14 cellular contexts compared by ENCODE assay signal in genomic region chr14:20458031-20458789, GRCh38. TPM values are rescaled to one million over a fixed set of nuclear protein-coding genes. Genes with fewer than 3 reads are reported as not detected.
A peak's percentile ranks its signal among the peaks of the same experiment; 100 is the strongest.
DNase-seq lines count a peak whose midpoint lies in the region; ATAC-seq and TF ChIP-seq lines count a peak whose summit lies in the region.
"Had no signal": no experiment of that assay in that cellular context is flagged by ENCODE, and none has a peak within 500 bp of the region (broad histone marks: within the 10 kb centered on the region; RNA-seq: fewer than 3 reads in every experiment).

No MANE protein-coding gene starts in this region.

- no peaks in the 10 kb centered on the region for H3K27me3 Mint-ChIP-seq in activated naive CD4-positive, alpha-beta T cell treated with anti-CD3 and anti-CD28 coated beads, Interleukin-2, amount 50 U/mL, for 24 hours
- H3K27me3 Mint-ChIP-seq in chondrocyte (ENCODE audit: low read depth), result no peaks in the 10 kb centered on the region
- H3K27me3 Mint-ChIP-seq in stimulated activated naive B cell treated with anti-CD40 and anti-IgM and Interleukin-4, amounts not matched to agents 10 μg/mL and 1 μg/mL and 100 μg/mL, for 72 hours, result no peaks in the 10 kb centered on the region

- H3K9me3 Mint-ChIP-seq in activated naive CD4-positive, alpha-beta T cell treated with anti-CD3 and anti-CD28 coated beads, Interleukin-2, amount 50 U/mL, for 24 hours, result no peaks in the 10 kb centered on the region
- H3K9me3 Mint-ChIP-seq in chondrocyte (ENCODE audit: low read depth), result no peaks in the 10 kb centered on the region
- H3K9me3 Mint-ChIP-seq in stimulated activated naive B cell treated with anti-CD40 and anti-IgM and Interleukin-4, amounts not matched to agents 10 μg/mL and 1 μg/mL and 100 μg/mL, for 72 hours, result peaks cover 3 to 5% of the 10 kb centered on the region in 2 donors

- peaks cover 35% of the 10 kb centered on the region for H3K4me1 Mint-ChIP-seq in activated naive CD4-positive, alpha-beta T cell treated with anti-CD3 and anti-CD28 coated beads, Interleukin-2, amount 50 U/mL, for 24 hours
- peaks cover 31% of the 10 kb centered on the region for H3K4me1 Mint-ChIP-seq in chondrocyte (ENCODE audit: low read depth)
- peaks cover 24% of the 10 kb centered on the region in 2 donors for H3K4me1 Mint-ChIP-seq in stimulated activated naive B cell treated with anti-CD40 and anti-IgM and Interleukin-4, amounts not matched to agents 10 μg/mL and 1 μg/mL and 100 μg/mL, for 72 hours

- no peak for ATAC-seq in stimulated activated naive B cell treated with anti-CD40 and anti-IgM and Interleukin-4, amounts not matched to agents 10 μg/mL and 1 μg/mL and 100 μg/mL, for 72 hours (replicated peaks)
- ATAC-seq in GM19035 (IDR thresholded peaks at IDR 0.05; ENCODE audit: unreplicated experiment), result no peak
- ATAC-seq: mucosa of descending colon, psoas muscle had no signal

- peak overlapping the region; percentile 73 for H3K27ac Mint-ChIP-seq in activated naive CD4-positive, alpha-beta T cell treated with anti-CD3 and anti-CD28 coated beads, Interleukin-2, amount 50 U/mL, for 24 hours
- peak overlapping the region; percentile 73 for H3K27ac Mint-ChIP-seq in chondrocyte (ENCODE audit: unreplicated experiment)
- H3K27ac Mint-ChIP-seq in stimulated activated naive B cell treated with anti-CD40 and anti-IgM and Interleukin-4, amounts not matched to agents 10 μg/mL and 1 μg/mL and 100 μg/mL, for 72 hours, result peak overlapping the region; percentile 63

- no peaks in the 10 kb centered on the region for H3K9me3 ChIP-seq in BE2C
- H3K9me3 ChIP-seq: mucosa of descending colon, psoas muscle had no signal

- peaks cover 37% of the 10 kb centered on the region for H3K36me3 ChIP-seq in BE2C

- H3K4me1 ChIP-seq in BE2C, result no peaks in the 10 kb centered on the region

- H3K4me3 ChIP-seq in NB4 (ENCODE audit: low read depth, low read length) (no peak overlapping the region), BE2C (ENCODE audit: low read depth, low read length) (no peak overlapping the region)
- H3K4me3 ChIP-seq: mucosa of descending colon, psoas muscle had no signal

- no peak for DNase-seq in activated naive CD4-positive, alpha-beta T cell (lab: John Stamatoyannopoulos, UW)
- peak; percentile 57 for DNase-seq in NB4 (ENCODE audit: low read depth)
- no peak for DNase-seq in chondrocyte (ENCODE audit: low spot score)
- DNase-seq in stimulated activated naive B cell treated with anti-CD40 and anti-IgM and Interleukin-4, amounts not matched to agents 10 μg/mL and 1 μg/mL and 100 μg/mL, for 72 hours, result no peak
- DNase-seq in DMS114 treated with DMSO at 0.1 percent for 48 hours (lab: John Stamatoyannopoulos, UW; ENCODE audit: unreplicated experiment), result no peak
- no peak for DNase-seq in BE2C
- DNase-seq: activated CD4-positive, CD25-positive, alpha-beta regulatory T cell; islet precursor cell; mucosa of descending colon; NCI-H1417; psoas muscle; SHP77 had no signal

- H3K27me3 ChIP-seq in BE2C, result no peaks in the 10 kb centered on the region

- H3K36me3 Mint-ChIP-seq in activated naive CD4-positive, alpha-beta T cell treated with anti-CD3 and anti-CD28 coated beads, Interleukin-2, amount 50 U/mL, for 24 hours, result peaks cover 6% of the 10 kb centered on the region
- peaks cover 12% of the 10 kb centered on the region for H3K36me3 Mint-ChIP-seq in chondrocyte (ENCODE audit: low read depth)
- H3K36me3 Mint-ChIP-seq in stimulated activated naive B cell treated with anti-CD40 and anti-IgM and Interleukin-4, amounts not matched to agents 10 μg/mL and 1 μg/mL and 100 μg/mL, for 72 hours, result peaks cover 32 to 33% of the 10 kb centered on the region in 2 donors

- TF ChIP-seq POLR2A in NB4 (IDR thresholded peaks at IDR 0.05; ENCODE audit: extremely low read depth, insufficient read length), result no peak

- no peak overlapping the region for H3K4me3 Mint-ChIP-seq in activated naive CD4-positive, alpha-beta T cell treated with anti-CD3 and anti-CD28 coated beads, Interleukin-2, amount 50 U/mL, for 24 hours
- H3K4me3 Mint-ChIP-seq in chondrocyte (ENCODE audit: unreplicated experiment), result no peak overlapping the region
- peak overlapping the region in 1 of 2 donors; percentile 15 for H3K4me3 Mint-ChIP-seq in stimulated activated naive B cell treated with anti-CD40 and anti-IgM and Interleukin-4, amounts not matched to agents 10 μg/mL and 1 μg/mL and 100 μg/mL, for 72 hours

- TF ChIP-seq CTCF in NB4 (IDR thresholded peaks at IDR 0.05; ENCODE audit: low read depth, low read length), result no peak
- no peak for TF ChIP-seq CTCF in chondrocyte (IDR thresholded peaks at IDR 0.05)
- no peak for TF ChIP-seq CTCF in BE2C (IDR thresholded peaks at IDR 0.05; ENCODE audit: low read depth, low read length)

RNA-seq across cellular contexts. Expression of gene PIP4P1, which starts 3.0 kb away (rescaled TPM):
- 31.0 to 36.9 TPM (median 32.0 TPM) in 3 replicates for total RNA-seq in chondrocyte
- polyA plus RNA-seq in BE2C (2012; ENCODE audit: insufficient read depth, insufficient read length, low read depth), result 69.3 TPM

RNA-seq across cellular contexts. Expression of gene APEX1, which starts 3.2 kb away (rescaled TPM):
- 141 to 168 TPM (median 142 TPM) in 3 replicates for total RNA-seq in chondrocyte
- polyA plus RNA-seq in BE2C (2012; ENCODE audit: insufficient read depth, insufficient read length, low read depth), result 420 TPM

RNA-seq across cellular contexts. Expression of gene OSGEP, which starts 3.6 kb away (rescaled TPM):
- 26.0 to 41.4 TPM (median 28.6 TPM) in 3 replicates for total RNA-seq in chondrocyte
- polyA plus RNA-seq in BE2C (2012; ENCODE audit: insufficient read depth, insufficient read length, low read depth), result 64.7 TPM

RNA-seq across cellular contexts. Expression of gene PNP, which starts 11.0 kb away (rescaled TPM):
- total RNA-seq in chondrocyte, result 25.0 to 34.8 TPM (median 26.7 TPM) in 3 replicates
- 161 TPM for polyA plus RNA-seq in BE2C (2012; ENCODE audit: insufficient read depth, insufficient read length, low read depth)

RNA-seq across cellular contexts. Expression of gene KLHL33, which starts 22.2 kb away (rescaled TPM):
- not detected in 3 replicates for total RNA-seq in chondrocyte
- 0.08 TPM for polyA plus RNA-seq in BE2C (2012; ENCODE audit: insufficient read depth, insufficient read length, low read depth)
